In the genomic region with DNA sequence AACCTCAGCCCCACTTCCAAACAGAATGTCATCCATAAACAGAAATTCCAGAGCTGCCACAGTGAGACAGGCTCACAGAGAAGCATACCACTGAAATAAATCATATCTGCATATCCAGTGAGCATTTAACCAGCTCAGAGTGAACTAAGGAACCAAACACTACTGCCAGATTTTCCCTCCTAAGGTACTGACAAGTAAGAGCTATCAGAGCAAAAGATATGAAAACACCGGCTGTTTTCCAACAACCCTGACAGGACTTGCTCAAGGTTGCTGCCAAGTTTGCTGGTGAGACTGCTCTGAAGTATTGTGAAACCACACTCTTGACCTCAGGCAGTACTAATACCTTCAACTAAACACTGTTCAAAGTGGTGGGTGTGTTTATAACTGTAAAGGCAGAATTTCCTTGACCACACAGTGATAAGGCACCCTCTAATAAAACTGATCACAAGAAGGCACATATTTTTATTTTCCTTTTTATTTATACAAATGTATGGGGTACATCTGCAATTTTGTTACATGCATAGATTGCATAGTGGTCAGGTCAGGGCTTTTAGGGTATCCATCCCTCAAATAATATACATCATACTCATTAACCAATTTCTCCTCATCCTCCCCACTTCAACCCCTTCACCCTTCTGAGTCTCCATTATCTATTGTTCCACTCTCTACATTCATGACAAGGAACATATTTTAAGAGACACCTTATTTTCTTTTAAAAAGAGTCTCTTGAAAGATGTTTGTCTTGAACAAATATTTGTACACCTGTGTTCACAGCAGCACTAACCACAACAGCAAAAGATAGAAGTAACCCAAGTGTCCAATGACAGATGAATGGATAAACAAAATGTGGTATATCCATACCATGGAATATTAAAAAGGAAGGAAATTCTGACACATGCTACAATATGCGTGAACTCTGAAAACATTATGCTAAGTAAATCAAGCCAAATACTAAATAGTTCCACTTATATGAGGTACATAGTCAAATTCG, we compare ENCODE assay signal across 8 cellular contexts. TPM values are rescaled to one million over a fixed set of nuclear protein-coding genes. Genes with fewer than 3 reads are reported as not detected.
DNase-seq lines count a peak whose midpoint lies in the region; ATAC-seq and TF ChIP-seq lines count a peak whose summit lies in the region.

No MANE protein-coding gene starts in this region.

- no peak overlapping the region for H3K9ac ChIP-seq in endodermal cell (ENCODE audit: extremely low read depth, low read length, poor library complexity, severe bottlenecking)
- no peak overlapping the region for H3K9ac ChIP-seq in neural cell (ENCODE audit: low read length)

- no peak overlapping the region for H2AFZ ChIP-seq in neural cell (ENCODE audit: low read depth, low read length)

- TF ChIP-seq CTCF in endodermal cell (conservative IDR thresholded peaks at IDR 0.05) (no peak), neural cell (IDR thresholded peaks at IDR 0.05; ENCODE audit: poor library complexity, severe bottlenecking) (no peak), WTC11 (IDR thresholded peaks at IDR 0.05) (no peak)

- CTCF ChIA-PET in WTC11 (lab: Charles Lee) = no interaction called here

- TF ChIP-seq EP300 in neural cell (conservative IDR thresholded peaks at IDR 0.05; ENCODE audit: poor library complexity, severe bottlenecking) = no peak

- H3K79me2 ChIP-seq in neural cell (replicated peaks; ENCODE audit: insufficient read depth, low read length) = no peaks in the 10 kb centered on the region

- ATAC-seq in GM18517 (IDR thresholded peaks at IDR 0.05; ENCODE audit: unreplicated experiment) (peak; percentile 89), HG03025 (IDR thresholded peaks at IDR 0.05; ENCODE audit: low FRiP score, unreplicated experiment) (peak; percentile 61), WTC11 (no peak; the same call in 1 of the 2 replicates)
- no peak for ATAC-seq in stimulated activated memory B cell treated with anti-CD40 and anti-IgM and Interleukin-4, amounts not matched to agents 10 μg/mL and 1 μg/mL and 100 μg/mL, for 72 hours

- H3K4me3 ChIP-seq in endodermal cell (ENCODE audit: low read length) (no peak overlapping the region), neural cell (ENCODE audit: low read length) (no peak overlapping the region)

- WGBS in endodermal cell (ENCODE audit: insufficient coverage in 1 of 2, insufficient read length in 1 of 2), 2 experiments = 95 to 96% methylated on average over 3 of the region's 3 CpGs

- DNase-seq in AG08396 (ENCODE audit: low spot score) (peak; percentile 58), OCI-M1 (lab: John Stamatoyannopoulos, UW) (peak; percentile 92), endodermal cell (no peak), WTC11 (ENCODE audit: low spot score) (no peak)

- H3K9me3 ChIP-seq in endodermal cell (ENCODE audit: control insufficient read depth, low read length) (no peaks in the 10 kb centered on the region), neural cell (ENCODE audit: low read length) (no peaks in the 10 kb centered on the region)

- H3F3A ChIP-seq in neural cell (ENCODE audit: insufficient read depth, low read length, poor library complexity, severe bottlenecking) = no peaks in the 10 kb centered on the region

- peaks cover 18% of the 10 kb centered on the region for H3K4me1 ChIP-seq in endodermal cell (ENCODE audit: control insufficient read depth, insufficient read depth, low read length)

- H3K27me3 Mint-ChIP-seq in endodermal cell (ENCODE audit: insufficient read depth) (no peaks in the 10 kb centered on the region), WTC11 (ENCODE audit: low read depth) (no peaks in the 10 kb centered on the region)
- H3K27me3 Mint-ChIP-seq in stimulated activated memory B cell treated with anti-CD40 and anti-IgM and Interleukin-4, amounts not matched to agents 10 μg/mL and 1 μg/mL and 100 μg/mL, for 72 hours = no peaks in the 10 kb centered on the region

- H3K27ac Mint-ChIP-seq in endodermal cell = peak overlapping the region; percentile 59
- H3K27ac Mint-ChIP-seq in stimulated activated memory B cell treated with anti-CD40 and anti-IgM and Interleukin-4, amounts not matched to agents 10 μg/mL and 1 μg/mL and 100 μg/mL, for 72 hours = no peak overlapping the region
- no peak overlapping the region for H3K27ac Mint-ChIP-seq in WTC11

- no peaks in the 10 kb centered on the region for H3K9me3 Mint-ChIP-seq in endodermal cell
- no peaks in the 10 kb centered on the region for H3K9me3 Mint-ChIP-seq in stimulated activated memory B cell treated with anti-CD40 and anti-IgM and Interleukin-4, amounts not matched to agents 10 μg/mL and 1 μg/mL and 100 μg/mL, for 72 hours
- no peaks in the 10 kb centered on the region for H3K9me3 Mint-ChIP-seq in WTC11

- H3K36me3 ChIP-seq in endodermal cell (ENCODE audit: control insufficient read depth, insufficient read depth, low read length) (no peaks in the 10 kb centered on the region), neural cell (ENCODE audit: insufficient read depth, low read length) (no peaks in the 10 kb centered on the region)

- H3K4me2 ChIP-seq in neural cell (ENCODE audit: low read length) = no peak overlapping the region

- POLR2A ChIA-PET in WTC11 (lab: Charles Lee) = no interaction called here

- no peaks in the 10 kb centered on the region for H3K9me2 ChIP-seq in neural cell (ENCODE audit: insufficient read depth, low read length)

- H4K20me1 ChIP-seq in neural cell (ENCODE audit: insufficient read depth) = no peaks in the 10 kb centered on the region

- peaks cover 29% of the 10 kb centered on the region for H3K4me1 Mint-ChIP-seq in endodermal cell
- H3K4me1 Mint-ChIP-seq in stimulated activated memory B cell treated with anti-CD40 and anti-IgM and Interleukin-4, amounts not matched to agents 10 μg/mL and 1 μg/mL and 100 μg/mL, for 72 hours = peaks cover 59% of the 10 kb centered on the region
- peaks cover 46% of the 10 kb centered on the region for H3K4me1 Mint-ChIP-seq in WTC11

- H3K36me3 Mint-ChIP-seq in endodermal cell (ENCODE audit: low read depth) (no peaks in the 10 kb centered on the region), WTC11 (no peaks in the 10 kb centered on the region)
- peaks cover 4% of the 10 kb centered on the region for H3K36me3 Mint-ChIP-seq in stimulated activated memory B cell treated with anti-CD40 and anti-IgM and Interleukin-4, amounts not matched to agents 10 μg/mL and 1 μg/mL and 100 μg/mL, for 72 hours

- H3K4me3 Mint-ChIP-seq in endodermal cell (no peak overlapping the region), WTC11 (no peak overlapping the region)
- H3K4me3 Mint-ChIP-seq in stimulated activated memory B cell treated with anti-CD40 and anti-IgM and Interleukin-4, amounts not matched to agents 10 μg/mL and 1 μg/mL and 100 μg/mL, for 72 hours = no peak overlapping the region

- no peak for TF ChIP-seq RAD21 in neural cell (conservative IDR thresholded peaks at IDR 0.05)

- H3K27ac ChIP-seq in endodermal cell (ENCODE audit: low read depth, low read length) (no peak overlapping the region), neural cell (ENCODE audit: low read length) (peak overlapping the region; percentile 3)

- H3K27me3 ChIP-seq in endodermal cell (ENCODE audit: control insufficient read depth, insufficient read depth, low read length, poor library complexity, severe bottlenecking) = no peaks in the 10 kb centered on the region
- no peaks in the 10 kb centered on the region for H3K27me3 ChIP-seq in neural cell (ENCODE audit: insufficient read depth, low read depth, low read length)

TF ChIP-seq in neural cell, 6 proteins besides CTCF, POLR2A, EP300 and RAD21:
- TF ChIP-seq TAF1 (IDR thresholded peaks at IDR 0.05; ENCODE audit: low read depth) = no peak
- TF ChIP-seq EZH2 (IDR thresholded peaks at IDR 0.05; ENCODE audit: borderline replicate concordance, insufficient read depth, low read length, poor library complexity, severe bottlenecking) = no peak
- TF ChIP-seq SMC3 (conservative IDR thresholded peaks at IDR 0.05; ENCODE audit: poor library complexity) = no peak
- TF ChIP-seq MXI1 (conservative IDR thresholded peaks at IDR 0.05; ENCODE audit: poor library complexity, severe bottlenecking) = no peak

TF ChIP-seq in WTC11, 78 proteins besides CTCF, POLR2A, EP300 and RAD21 (continues in another document):
- TF ChIP-seq, protein P1, sequence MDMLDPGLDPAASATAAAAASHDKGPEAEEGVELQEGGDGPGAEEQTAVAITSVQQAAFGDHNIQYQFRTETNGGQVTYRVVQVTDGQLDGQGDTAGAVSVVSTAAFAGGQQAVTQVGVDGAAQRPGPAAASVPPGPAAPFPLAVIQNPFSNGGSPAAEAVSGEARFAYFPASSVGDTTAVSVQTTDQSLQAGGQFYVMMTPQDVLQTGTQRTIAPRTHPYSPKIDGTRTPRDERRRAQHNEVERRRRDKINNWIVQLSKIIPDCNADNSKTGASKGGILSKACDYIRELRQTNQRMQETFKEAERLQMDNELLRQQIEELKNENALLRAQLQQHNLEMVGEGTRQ (CRISPR knock-in tag; IDR thresholded peaks at IDR 0.05) = no peak
- TF ChIP-seq ELF4 (CRISPR knock-in tag; IDR thresholded peaks at IDR 0.05; ENCODE audit: low read depth) (no peak), FOXK1 (CRISPR knock-in tag; IDR thresholded peaks at IDR 0.05) (no peak)
- TF ChIP-seq, protein P2, sequence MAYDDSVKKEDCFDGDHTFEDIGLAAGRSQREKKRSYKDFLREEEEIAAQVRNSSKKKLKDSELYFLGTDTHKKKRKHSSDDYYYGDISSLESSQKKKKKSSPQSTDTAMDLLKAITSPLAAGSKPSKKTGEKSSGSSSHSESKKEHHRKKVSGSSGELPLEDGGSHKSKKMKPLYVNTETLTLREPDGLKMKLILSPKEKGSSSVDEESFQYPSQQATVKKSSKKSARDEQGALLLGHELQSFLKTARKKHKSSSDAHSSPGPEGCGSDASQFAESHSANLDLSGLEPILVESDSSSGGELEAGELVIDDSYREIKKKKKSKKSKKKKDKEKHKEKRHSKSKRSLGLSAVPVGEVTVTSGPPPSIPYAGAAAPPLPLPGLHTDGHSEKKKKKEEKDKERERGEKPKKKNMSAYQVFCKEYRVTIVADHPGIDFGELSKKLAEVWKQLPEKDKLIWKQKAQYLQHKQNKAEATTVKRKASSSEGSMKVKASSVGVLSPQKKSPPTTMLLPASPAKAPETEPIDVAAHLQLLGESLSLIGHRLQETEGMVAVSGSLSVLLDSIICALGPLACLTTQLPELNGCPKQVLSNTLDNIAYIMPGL (CRISPR knock-in tag; IDR thresholded peaks at IDR 0.05) = no peak
- TF ChIP-seq, protein P3, sequence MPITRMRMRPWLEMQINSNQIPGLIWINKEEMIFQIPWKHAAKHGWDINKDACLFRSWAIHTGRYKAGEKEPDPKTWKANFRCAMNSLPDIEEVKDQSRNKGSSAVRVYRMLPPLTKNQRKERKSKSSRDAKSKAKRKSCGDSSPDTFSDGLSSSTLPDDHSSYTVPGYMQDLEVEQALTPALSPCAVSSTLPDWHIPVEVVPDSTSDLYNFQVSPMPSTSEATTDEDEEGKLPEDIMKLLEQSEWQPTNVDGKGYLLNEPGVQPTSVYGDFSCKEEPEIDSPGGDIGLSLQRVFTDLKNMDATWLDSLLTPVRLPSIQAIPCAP (CRISPR knock-in tag; IDR thresholded peaks at IDR 0.05) = no peak

RNA-seq across cellular contexts. Expression of gene SGMS1, which starts 18.2 kb away (rescaled TPM):
- 10 to 100 TPM; 12.0 to 14.3 TPM for total RNA-seq in endodermal cell
- polyA plus RNA-seq in endodermal cell (2013, experiment 1 of 2) = 8.3 TPM
- 6.9 TPM for polyA plus RNA-seq in endodermal cell (2013, experiment 2 of 2)
- polyA plus RNA-seq in neural cell = 5.7 and 8.0 TPM in 2 replicates
- polyA minus RNA-seq in neural cell = 25.0 and 34.1 TPM in 2 replicates
- 12.4 to 14.0 TPM (median 13.2 TPM) in 3 replicates for total RNA-seq in WTC11 (2021)

Comparison
In these comparisons a context has a peak if more than half of its experiments do, and no peak if none do; other contexts are left out.
1. DNase-seq: peak in AG08396 (single experiment) and OCI-M1 (single experiment); none in endodermal cell (single experiment) and WTC11 (single experiment).
2. ATAC-seq: peak in GM18517 (single experiment) and HG03025 (single experiment); none in stimulated activated memory B cell treated with anti-CD40 and anti-IgM and Interleukin-4, amounts not matched to agents 10 μg/mL and 1 μg/mL and 100 μg/mL, for 72 hours (single experiment) and WTC11 (single experiment).